In the genomic region with DNA sequence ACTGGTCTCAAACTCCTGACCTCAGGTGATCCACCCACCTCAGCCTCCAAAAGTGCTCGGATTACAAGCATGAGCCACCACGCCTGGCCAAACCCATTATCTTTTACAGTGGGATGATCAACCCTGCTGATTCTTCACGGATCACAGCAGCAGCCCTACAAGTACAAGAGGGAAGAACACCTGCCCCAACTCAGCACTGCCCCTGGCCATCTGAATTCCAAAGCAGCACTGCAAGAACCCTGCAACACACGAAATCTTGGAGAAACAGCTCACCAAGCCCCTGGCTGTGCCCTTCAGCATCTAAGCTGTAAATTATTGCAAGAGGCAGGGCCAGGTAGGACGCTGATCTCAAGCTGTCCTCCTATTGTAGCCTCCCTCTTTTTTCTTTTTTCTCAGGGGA, we compare ENCODE assay signal across 10 cellular contexts. TPM values are rescaled to one million over a fixed set of nuclear protein-coding genes. Genes with fewer than 3 reads are reported as not detected.
"Had no signal": no experiment of that assay in that cellular context is flagged by ENCODE, and none has a peak within 500 bp of the region (broad histone marks: within the 10 kb centered on the region; RNA-seq: fewer than 3 reads in every experiment).

No MANE protein-coding gene starts in this region.

- H3K4me1 ChIP-seq: HAP-1 had no signal

- H3K9ac ChIP-seq: GM23248 had no signal

- H3K27ac ChIP-seq: GM23248 had no signal

- DNase-seq: GM23248, GOT3, H7, H9, HCEC 1CT, HFFc6 had no signal

- H3K4me3 ChIP-seq: GM23248, GM23338, HAP-1 had no signal

- H2AFZ ChIP-seq: GM23248, GM23338 had no signal

- H3K9me3 ChIP-seq: HAP-1 had no signal

- ATAC-seq: GM23338, HCT116 had no signal

- H3K4me2 ChIP-seq: GM23338 had no signal

- H3K36me3 ChIP-seq: HAP-1 had no signal

RNA-seq across cellular contexts. Expression of a gene that starts 54.5 kb away (rescaled TPM):
- polyA plus RNA-seq: GM23248, GM23338, H1 had no signal
